ENCODE assay signal across 15 cellular contexts in genomic region chr3:114550155-114550554, GRCh38.
A peak's percentile ranks its signal among the peaks of the same experiment; 100 is the strongest.
DNase-seq lines count a peak whose midpoint lies in the region; ATAC-seq and TF ChIP-seq lines count a peak whose summit lies in the region.
"Had no signal": no experiment of that assay in that cellular context is flagged by ENCODE, and none has a peak within 500 bp of the region (broad histone marks: within the 10 kb centered on the region; RNA-seq: fewer than 3 reads in every experiment).

No MANE protein-coding gene starts in this region.

- peaks cover 3% of the 10 kb centered on the region for H3K4me1 Mint-ChIP-seq in activated naive CD8-positive, alpha-beta T cell treated with anti-CD3 and anti-CD28 coated beads, Interleukin-2, amount 50 U/mL, for 24 hours

- DNase-seq in EH (ENCODE audit: low read depth) = peak; percentile 69
- DNase-seq in HS-5 (ENCODE audit: low read depth) = peak; percentile 63
- peak; percentile 75 to 80 for DNase-seq in cardiac fibroblast (ENCODE audit: low read depth in 2 of 2)
- peak; percentile 96 for DNase-seq in iris pigment epithelial cell (ENCODE audit: low read depth)
- no peak for DNase-seq in NCI-H524 treated with DMSO at 0.1 percent for 48 hours (lab: John Stamatoyannopoulos, UW)
- no peak for DNase-seq in activated naive CD8-positive, alpha-beta T cell treated with anti-CD3 and anti-CD28 coated beads, Interleukin-2, amount 50 U/mL, for 24 hours
- DNase-seq: GDM1, GOT3, NCI-H446 treated with DMSO at 0.1 percent for 48 hours, NCI-H774 had no signal

- no peak overlapping the region for H3K27ac Mint-ChIP-seq in activated naive CD8-positive, alpha-beta T cell treated with anti-CD3 and anti-CD28 coated beads, Interleukin-2, amount 50 U/mL, for 24 hours

- no peaks in the 10 kb centered on the region for H3K27me3 Mint-ChIP-seq in activated naive CD8-positive, alpha-beta T cell treated with anti-CD3 and anti-CD28 coated beads, Interleukin-2, amount 50 U/mL, for 24 hours

- H3K36me3 Mint-ChIP-seq in activated naive CD8-positive, alpha-beta T cell treated with anti-CD3 and anti-CD28 coated beads, Interleukin-2, amount 50 U/mL, for 24 hours (ENCODE audit: low read depth) = no peaks in the 10 kb centered on the region

- H3K4me3 Mint-ChIP-seq in activated naive CD8-positive, alpha-beta T cell treated with anti-CD3 and anti-CD28 coated beads, Interleukin-2, amount 50 U/mL, for 24 hours = no peak overlapping the region

- no peak for ATAC-seq in GM18517 (IDR thresholded peaks at IDR 0.05; ENCODE audit: unreplicated experiment)
- ATAC-seq in activated naive CD8-positive, alpha-beta T cell treated with anti-CD3 and anti-CD28 coated beads, Interleukin-2, amount 50 U/mL, for 24 hours = no peak
- no peak for ATAC-seq in HG02588 (IDR thresholded peaks at IDR 0.05; ENCODE audit: unreplicated experiment)
- ATAC-seq: K562 had no signal

- H3K9me3 Mint-ChIP-seq in activated naive CD8-positive, alpha-beta T cell treated with anti-CD3 and anti-CD28 coated beads, Interleukin-2, amount 50 U/mL, for 24 hours = no peaks in the 10 kb centered on the region

- no peak overlapping the region for H3K4me3 ChIP-seq in cardiac fibroblast (replicated peaks in 1 of 2; ENCODE audit: low read depth in 2 of 2, low read length in 2 of 2)
- H3K4me3 ChIP-seq: K562, PC-9, SK-N-MC had no signal

- TF ChIP-seq CTCF in cardiac fibroblast (IDR thresholded peaks at IDR 0.05; ENCODE audit: low read depth, low read length) = no peak

Comparison
In these comparisons a context has a peak if more than half of its experiments do, and no peak if none do; other contexts are left out.
1. DNase-seq: peak in EH (single experiment), HS-5 (single experiment), cardiac fibroblast (2 of 2) and iris pigment epithelial cell (single experiment); none in NCI-H524 treated with DMSO at 0.1 percent for 48 hours (single experiment) and activated naive CD8-positive, alpha-beta T cell treated with anti-CD3 and anti-CD28 coated beads, Interleukin-2, amount 50 U/mL, for 24 hours (single experiment).